8 cellular contexts compared by ENCODE assay signal in the genomic region with DNA sequence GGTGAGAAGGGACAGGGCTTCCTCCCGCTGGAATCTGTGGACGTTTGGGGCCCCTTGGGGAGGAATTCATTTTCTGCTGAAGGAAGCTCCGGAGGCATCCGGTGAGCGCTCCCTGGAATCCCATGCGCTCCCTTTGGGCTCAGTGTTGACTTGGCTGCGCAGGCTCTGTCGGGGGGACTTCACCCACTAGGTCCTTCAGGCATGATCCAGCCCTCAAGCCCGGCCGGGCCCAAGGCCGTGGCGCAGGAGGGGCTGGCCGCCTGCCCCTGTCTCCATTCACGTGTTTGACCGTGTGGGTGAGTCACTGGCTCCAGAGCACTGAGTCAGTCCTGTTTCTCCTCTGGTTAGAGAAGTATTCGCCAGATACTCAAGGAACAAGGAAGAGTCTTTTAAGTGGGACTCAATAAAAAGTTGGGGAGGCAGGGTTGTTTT. TPM values are rescaled to one million over a fixed set of nuclear protein-coding genes. Genes with fewer than 3 reads are reported as not detected.
A peak's percentile ranks its signal among the peaks of the same experiment; 100 is the strongest.
DNase-seq lines count a peak whose midpoint lies in the region; ATAC-seq and TF ChIP-seq lines count a peak whose summit lies in the region.

No MANE protein-coding gene starts in this region.

- 20% methylated on average over 16 of the region's 16 CpGs for WGBS in HUES64

- TF ChIP-seq CTCF in AG09319 (IDR thresholded peaks at IDR 0.05; ENCODE audit: low read depth, low read length) = no peak
- no peak for TF ChIP-seq CTCF in brain microvascular endothelial cell (IDR thresholded peaks at IDR 0.05; ENCODE audit: low read depth, low read length, missing control alignments)

- H3K9ac ChIP-seq in HUES64 (ENCODE audit: low read depth, low read length) = peak overlapping the region; percentile 88

- no peak overlapping the region for H3K27ac ChIP-seq in HUES64 (ENCODE audit: low read depth, low read length)
- H3K27ac ChIP-seq in brain microvascular endothelial cell = peak overlapping the region; percentile 91

- H3K4me3 ChIP-seq in HUES64 (ENCODE audit: low read length) = peak overlapping the region; percentile 68
- peak overlapping the region; percentile 77 for H3K4me3 ChIP-seq in brain microvascular endothelial cell (ENCODE audit: low read depth, low read length)
- peak overlapping the region; percentile 85 for H3K4me3 ChIP-seq in iPS-11a (ENCODE audit: low read depth, low read length)

- in situ Hi-C loops in brain microvascular endothelial cell (cut with HindIII; ENCODE audit: low pct_ligation_motif_present, low sequenced_read_pairs) = no loop called here

- no peaks in the 10 kb centered on the region for H3K9me3 ChIP-seq in HUES64 (ENCODE audit: insufficient read depth, low read depth, low read length)

- no peaks in the 10 kb centered on the region for H3K27me3 ChIP-seq in HUES64 (ENCODE audit: insufficient read depth, low read length)
- H3K27me3 ChIP-seq in brain microvascular endothelial cell (replicated peaks) = no peaks in the 10 kb centered on the region

- DNase-seq in AG09319 (ENCODE audit: extremely low read depth, low read depth) (peak; percentile 87), brain microvascular endothelial cell (peak; percentile 96), renal cortical epithelial cell (ENCODE audit: low read depth) (peak; percentile 93)

- ATAC-seq in GM21825 (IDR thresholded peaks at IDR 0.05; ENCODE audit: unreplicated experiment) (no peak), GM19328 (IDR thresholded peaks at IDR 0.05; ENCODE audit: unreplicated experiment) (no peak), HG03442 (IDR thresholded peaks at IDR 0.05; ENCODE audit: unreplicated experiment) (no peak)

- H3K36me3 ChIP-seq in HUES64 (ENCODE audit: insufficient read depth, low read length) (peaks cover 22% of the 10 kb centered on the region), brain microvascular endothelial cell (replicated peaks) (peaks cover 4% of the 10 kb centered on the region)

- H3K4me1 ChIP-seq in HUES64 (ENCODE audit: insufficient read depth, low read length) = peaks cover 23% of the 10 kb centered on the region

RNA-seq across cellular contexts. Expression of gene CTTN, which starts 1.4 kb away (rescaled TPM):
- 96.6 TPM for polyA plus RNA-seq in HUES64 (2013, experiment 1 of 2)
- polyA plus RNA-seq in HUES64 (2013, experiment 2 of 2) = 97.4 TPM
- 254 and 450 TPM in 2 replicates for total RNA-seq in renal cortical epithelial cell
